Comparison of ENCODE assay signal across 1 cellular context in genomic region chr3:31399270-31399669, GRCh38.
TF ChIP-seq lines count a peak whose summit lies in the region.

No MANE protein-coding gene starts in this region.

TF ChIP-seq in K562, 482 proteins besides CTCF, POLR2A, EP300 and RAD21 (continued from another document):
- no peak for TF ChIP-seq CHD7 (IDR thresholded peaks at IDR 0.05; ENCODE audit: low read depth, low read length)
